Comparison of ENCODE assay signal across 10 cellular contexts in genomic region chr10:114499120-114499519, GRCh38.
DNase-seq lines count a peak whose midpoint lies in the region; ATAC-seq, FAIRE-seq and TF ChIP-seq lines count a peak whose summit lies in the region.
"Had no signal": no experiment of that assay in that cellular context is flagged by ENCODE, and none has a peak within 500 bp of the region (broad histone marks: within the 10 kb centered on the region; RNA-seq: fewer than 3 reads in every experiment).

No MANE protein-coding gene starts in this region.

- TF ChIP-seq CTCF in RWPE2 (IDR thresholded peaks at IDR 0.05; ENCODE audit: poor library complexity, severe bottlenecking) (no peak), HFFc6 (IDR thresholded peaks at IDR 0.05) (no peak), kidney (IDR thresholded peaks at IDR 0.05; ENCODE audit: borderline replicate concordance, extremely low read depth, insufficient read depth) (no peak)

- H3K4me3 Mint-ChIP-seq in activated CD4-positive, alpha-beta T cell treated with anti-CD3 and anti-CD28 coated beads, Interleukin-2, amount 10 ng/mL, durations not matched to agents 24 days and 14 days = peak overlapping the region; percentile 64
- H3K4me3 Mint-ChIP-seq in HFFc6 = no peak overlapping the region

- H3K4me1 Mint-ChIP-seq in activated CD4-positive, alpha-beta T cell treated with anti-CD3 and anti-CD28 coated beads, Interleukin-2, amount 10 ng/mL, durations not matched to agents 24 days and 14 days = peaks cover 58% of the 10 kb centered on the region
- H3K4me1 Mint-ChIP-seq in HFFc6 (ENCODE audit: low read depth) = no peaks in the 10 kb centered on the region

- intact Hi-C loops in activated CD4-positive, alpha-beta T cell treated with anti-CD3 and anti-CD28 coated beads, Interleukin-2, amount 10 ng/mL, durations not matched to agents 24 days and 14 days (cut with micrococcal nuclease) = loop anchor here (1.0 to 5.0 kb wide), 4 partner anchors 27 to 113 kb away; no protein-coding TSS in a partner anchor
- intact Hi-C loops in kidney (cut with DNase I) = no loop called here

- no peak overlapping the region for H3K9ac ChIP-seq in kidney (ENCODE audit: low read length in 2 of 2)

- no peaks in the 10 kb centered on the region for H3K27me3 ChIP-seq in RWPE2 (ENCODE audit: insufficient read depth, poor library complexity, severe bottlenecking)
- H3K27me3 ChIP-seq: SJSA1 had no signal

- H3K9me3 ChIP-seq in RWPE2 (ENCODE audit: severe bottlenecking) = no peaks in the 10 kb centered on the region
- no peaks in the 10 kb centered on the region for H3K9me3 ChIP-seq in kidney (ENCODE audit: control insufficient read depth in 1 of 2, low read length in 2 of 2)
- H3K9me3 ChIP-seq: A549, SJSA1 had no signal

- H3K4me1 ChIP-seq in RWPE2 (ENCODE audit: insufficient read depth, poor library complexity, severe bottlenecking) = peaks cover 7% of the 10 kb centered on the region
- H3K4me1 ChIP-seq in kidney (ENCODE audit: control insufficient read depth in 1 of 2, insufficient read depth in 1 of 2, low read depth in 1 of 2, low read length in 2 of 2) = peaks cover 0 to 4% of the 10 kb centered on the region in 2 donors
- H3K4me1 ChIP-seq: A549, SJSA1 had no signal

- H3K27me3 Mint-ChIP-seq in activated CD4-positive, alpha-beta T cell treated with anti-CD3 and anti-CD28 coated beads, Interleukin-2, amount 10 ng/mL, durations not matched to agents 24 days and 14 days = no peaks in the 10 kb centered on the region
- H3K27me3 Mint-ChIP-seq in HFFc6 (ENCODE audit: insufficient read depth) = no peaks in the 10 kb centered on the region; the same call in 1 of the 2 replicates

- peaks cover 6% of the 10 kb centered on the region for H3K9me3 Mint-ChIP-seq in activated CD4-positive, alpha-beta T cell treated with anti-CD3 and anti-CD28 coated beads, Interleukin-2, amount 10 ng/mL, durations not matched to agents 24 days and 14 days
- H3K9me3 Mint-ChIP-seq in HFFc6 = no peaks in the 10 kb centered on the region

- no peak for DNase-seq in activated CD4-positive, alpha-beta T cell treated with anti-CD3 and anti-CD28 coated beads, Interleukin-2, amount 10 ng/mL, durations not matched to agents 24 days and 14 days
- DNase-seq in activated CD4-positive, alpha-beta T cell treated with anti-CD3 and anti-CD28 coated beads for 48 hours = no peak
- DNase-seq in RWPE2 (ENCODE audit: low spot score) = no peak
- no peak for DNase-seq in HFFc6
- DNase-seq in kidney = no peak
- no peak for DNase-seq in occipital lobe (lab: John Stamatoyannopoulos, UW)

- no peak for FAIRE-seq in kidney (lab: Jason Lieb, UNC)
- FAIRE-seq: A549 had no signal

- ATAC-seq in HG02642 (IDR thresholded peaks at IDR 0.05; ENCODE audit: poor library complexity, unreplicated experiment) = peak; percentile 16
- ATAC-seq in RWPE2 (ENCODE audit: low read depth) = no peak
- ATAC-seq: A549 had no signal

- H3K36me3 Mint-ChIP-seq in activated CD4-positive, alpha-beta T cell treated with anti-CD3 and anti-CD28 coated beads, Interleukin-2, amount 10 ng/mL, durations not matched to agents 24 days and 14 days (ENCODE audit: low read depth) = peaks cover 30% of the 10 kb centered on the region
- no peaks in the 10 kb centered on the region for H3K36me3 Mint-ChIP-seq in HFFc6 (ENCODE audit: low read depth)

- H3K36me3 ChIP-seq in RWPE2 (ENCODE audit: low read depth) = 0 out of 2 replicates have a peak, but pooled peaks cover 3% of the 10 kb centered on the region
- peaks cover 4 to 11% of the 10 kb centered on the region in 2 donors for H3K36me3 ChIP-seq in kidney (ENCODE audit: control insufficient read depth in 1 of 2, insufficient read depth in 2 of 2, low read length in 2 of 2)

- no peak overlapping the region for H3K4me3 ChIP-seq in RWPE2 (ENCODE audit: severe bottlenecking)
- no peak overlapping the region for H3K4me3 ChIP-seq in skin epidermis
- H3K4me3 ChIP-seq in kidney (ENCODE audit: low read length in 2 of 2) = no peak overlapping the region
- H3K4me3 ChIP-seq: A549, SJSA1 had no signal

- peak overlapping the region; percentile 89 for H3K27ac Mint-ChIP-seq in activated CD4-positive, alpha-beta T cell treated with anti-CD3 and anti-CD28 coated beads, Interleukin-2, amount 10 ng/mL, durations not matched to agents 24 days and 14 days
- H3K27ac Mint-ChIP-seq in HFFc6 = no peak overlapping the region

- H3K27ac ChIP-seq in RWPE2 (ENCODE audit: poor library complexity, severe bottlenecking) = peak overlapping the region; percentile 74
- peak overlapping the region in 18 of 21 experiments; percentile 14 to 80 (median 54) for H3K27ac ChIP-seq in skin epidermis
- H3K27ac ChIP-seq in kidney (ENCODE audit: low read depth in 2 of 2, low read length in 2 of 2) = no peak overlapping the region
- H3K27ac ChIP-seq: A549, SJSA1 had no signal

Comparison
In these comparisons a context has a peak if more than half of its experiments do, and no peak if none do; other contexts are left out.
1. H3K27ac ChIP-seq: peak in RWPE2 (single experiment) and skin epidermis (18 of 21); none in kidney (0 of 2).